In the genomic region with DNA sequence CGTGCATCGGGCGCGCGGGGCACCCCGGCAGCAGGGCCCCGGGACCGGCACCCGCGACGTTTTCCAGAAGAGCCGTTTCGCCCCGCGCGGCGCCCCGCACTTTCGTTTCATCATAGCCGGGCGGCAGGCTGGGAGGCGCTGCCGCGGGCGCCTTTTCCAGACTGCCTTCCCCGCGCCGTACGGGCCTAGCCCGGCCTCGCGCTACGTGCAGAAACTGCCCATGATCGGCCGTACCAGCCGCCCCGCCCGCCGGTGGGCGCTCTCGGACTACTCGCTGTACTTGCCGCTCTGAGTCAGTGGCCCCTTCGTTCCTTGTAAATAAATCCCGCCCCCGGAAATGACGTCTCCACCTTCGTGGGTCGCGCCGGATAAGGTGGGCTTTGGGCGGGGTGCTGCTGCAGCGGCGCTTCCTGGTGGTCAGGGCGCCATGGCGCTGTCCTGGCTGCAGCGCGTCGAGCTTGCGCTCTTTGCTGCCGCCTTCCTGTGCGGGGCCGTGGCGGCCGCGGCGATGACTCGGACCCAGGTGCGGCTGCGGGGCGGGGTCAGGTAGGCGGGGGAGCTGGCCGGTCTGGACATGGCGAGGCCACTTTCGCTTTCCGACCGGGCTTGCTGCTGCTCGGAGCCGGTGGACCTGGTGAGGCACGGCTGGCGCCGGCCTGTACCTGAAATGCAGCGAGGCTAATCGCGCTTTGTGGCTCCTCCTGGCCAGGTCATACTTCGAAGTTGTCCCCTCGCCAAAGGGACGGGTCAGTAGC, we compare ENCODE assay signal across 8 cellular contexts. TPM values are rescaled to one million over a fixed set of nuclear protein-coding genes. Genes with fewer than 3 reads are reported as not detected.
DNase-seq lines count a peak whose midpoint lies in the region; ATAC-seq and TF ChIP-seq lines count a peak whose summit lies in the region.

A gene with protein sequence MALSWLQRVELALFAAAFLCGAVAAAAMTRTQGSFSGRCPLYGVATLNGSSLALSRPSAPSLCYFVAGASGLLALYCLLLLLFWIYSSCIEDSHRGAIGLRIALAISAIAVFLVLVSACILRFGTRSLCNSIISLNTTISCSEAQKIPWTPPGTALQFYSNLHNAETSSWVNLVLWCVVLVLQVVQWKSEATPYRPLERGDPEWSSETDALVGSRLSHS (plus strand): TSS at position 398 of the 755 bp plus-strand sequence. CDS start 30 bp downstream, at position 428.

- no peaks in the 10 kb centered on the region for H3K27me3 ChIP-seq in GM23248 (replicated peaks; ENCODE audit: insufficient read depth)

- H3K27ac Mint-ChIP-seq in activated T-helper 17 cell treated with anti-CD3 and anti-CD28 coated beads, Interleukin-2, amount 50 U/mL, for 72 hours, result peak within 1 kb of the TSS; percentile 86
- H3K27ac Mint-ChIP-seq in nephron, result peak within 1 kb of the TSS; percentile 89 to 97 (median 97)
- H3K27ac Mint-ChIP-seq in stimulated activated naive CD8-positive, alpha-beta T cell treated with anti-CD3 and anti-CD28 coated beads, Interleukin-15, Interleukin-2, amounts not matched to agents 100 ng/mL and 50 ng/mL, for 24 hours, result peak within 1 kb of the TSS; percentile 92

- 0 out of 2 replicates have a peak, but pooled peaks cover 4% of the 10 kb centered on the region for H3K36me3 ChIP-seq in GM23248 (ENCODE audit: low read depth)

- no peaks in the 10 kb centered on the region for H3K9me3 ChIP-seq in GM23248 (ENCODE audit: low read depth)

- H2AFZ ChIP-seq in GM23248, result peak within 1 kb of the TSS; percentile 73

- peak; percentile 82 for ATAC-seq in activated T-helper 17 cell treated with anti-CD3 and anti-CD28 coated beads, Interleukin-2, amount 50 U/mL, for 72 hours (replicated peaks)

- peak within 1 kb of the TSS; percentile 86 for H3K4me3 Mint-ChIP-seq in activated T-helper 17 cell treated with anti-CD3 and anti-CD28 coated beads, Interleukin-2, amount 50 U/mL, for 72 hours
- H3K4me3 Mint-ChIP-seq in nephron, result peak within 1 kb of the TSS; percentile 92 to 98 (median 96)
- peak within 1 kb of the TSS; percentile 94 for H3K4me3 Mint-ChIP-seq in stimulated activated naive CD8-positive, alpha-beta T cell treated with anti-CD3 and anti-CD28 coated beads, Interleukin-15, Interleukin-2, amounts not matched to agents 100 ng/mL and 50 ng/mL, for 24 hours

- peak within 1 kb of the TSS; percentile 87 for H3K4me3 ChIP-seq in GM23248

- H3K27me3 Mint-ChIP-seq in activated T-helper 17 cell treated with anti-CD3 and anti-CD28 coated beads, Interleukin-2, amount 50 U/mL, for 72 hours, result no peaks in the 10 kb centered on the region
- no peaks in the 10 kb centered on the region for H3K27me3 Mint-ChIP-seq in nephron (ENCODE audit: low read depth)
- no peaks in the 10 kb centered on the region for H3K27me3 Mint-ChIP-seq in stimulated activated naive CD8-positive, alpha-beta T cell treated with anti-CD3 and anti-CD28 coated beads, Interleukin-15, Interleukin-2, amounts not matched to agents 100 ng/mL and 50 ng/mL, for 24 hours

- peaks cover 28% of the 10 kb centered on the region for H3F3A ChIP-seq in GM23248 (ENCODE audit: insufficient read depth)

- DNase-seq in EH (ENCODE audit: low read depth) (peak; percentile 98), GM23248 (peak; percentile 100), LHCN-M2 (ENCODE audit: low read depth) (peak; percentile 98), RPMI8226 (peak; percentile 100), fibroblast of peridontal ligament (ENCODE audit: extremely low read depth) (peak; percentile 96)

- TF ChIP-seq CTCF in nephron (IDR thresholded peaks at IDR 0.05; ENCODE audit: unreplicated experiment in 3 of 3), result no peak

- H3K9me3 Mint-ChIP-seq in activated T-helper 17 cell treated with anti-CD3 and anti-CD28 coated beads, Interleukin-2, amount 50 U/mL, for 72 hours, result no peaks in the 10 kb centered on the region
- H3K9me3 Mint-ChIP-seq in nephron, result no peaks in the 10 kb centered on the region
- no peaks in the 10 kb centered on the region for H3K9me3 Mint-ChIP-seq in stimulated activated naive CD8-positive, alpha-beta T cell treated with anti-CD3 and anti-CD28 coated beads, Interleukin-15, Interleukin-2, amounts not matched to agents 100 ng/mL and 50 ng/mL, for 24 hours

- H3K4me1 Mint-ChIP-seq in activated T-helper 17 cell treated with anti-CD3 and anti-CD28 coated beads, Interleukin-2, amount 50 U/mL, for 72 hours, result peaks cover 22% of the 10 kb centered on the region
- H3K4me1 Mint-ChIP-seq in nephron, result peaks cover 28% of the 10 kb centered on the region
- peaks cover 48% of the 10 kb centered on the region for H3K4me1 Mint-ChIP-seq in stimulated activated naive CD8-positive, alpha-beta T cell treated with anti-CD3 and anti-CD28 coated beads, Interleukin-15, Interleukin-2, amounts not matched to agents 100 ng/mL and 50 ng/mL, for 24 hours (ENCODE audit: low read depth)

- peaks cover 52% of the 10 kb centered on the region for H3K79me2 ChIP-seq in GM23248 (ENCODE audit: insufficient read depth)

- in situ Hi-C loops in GM23248 (cut with MboI), result no loop called here

- H3K9ac ChIP-seq in GM23248, result peak within 1 kb of the TSS; percentile 94

- peak within 1 kb of the TSS; percentile 82 for H3K4me2 ChIP-seq in GM23248 (ENCODE audit: unreplicated experiment)

- H4K20me1 ChIP-seq in GM23248 (ENCODE audit: insufficient read depth), result no peaks in the 10 kb centered on the region

- H3K4me1 ChIP-seq in GM23248 (ENCODE audit: insufficient read depth), result peaks cover 33% of the 10 kb centered on the region

- WGBS in GM23248 (ENCODE audit: low coverage in 1 of 2, low lambda C conversion rate in 2 of 2, missing lambda C conversion rate in 2 of 2), 2 experiments, result 1% methylated on average over 85 to 87 of the region's 88 CpGs

- peak within 1 kb of the TSS; percentile 95 for H3K27ac ChIP-seq in GM23248

- H3K9me2 ChIP-seq in GM23248 (ENCODE audit: insufficient read depth), result no peaks in the 10 kb centered on the region

- H3K36me3 Mint-ChIP-seq in activated T-helper 17 cell treated with anti-CD3 and anti-CD28 coated beads, Interleukin-2, amount 50 U/mL, for 72 hours (ENCODE audit: low read depth), result peaks cover 69% of the 10 kb centered on the region
- H3K36me3 Mint-ChIP-seq in nephron (ENCODE audit: low read depth), result peaks cover 27% of the 10 kb centered on the region
- peaks cover 48% of the 10 kb centered on the region for H3K36me3 Mint-ChIP-seq in stimulated activated naive CD8-positive, alpha-beta T cell treated with anti-CD3 and anti-CD28 coated beads, Interleukin-15, Interleukin-2, amounts not matched to agents 100 ng/mL and 50 ng/mL, for 24 hours (ENCODE audit: low read depth)

RNA-seq across cellular contexts. Expression of the gene that starts here (rescaled TPM):
- 73.3 and 151 TPM in 2 replicates for total RNA-seq in GM23248 (2014; rRNA removed; shearing (Covaris generic))
- polyA plus RNA-seq in GM23248 (2016; fragmentation: Nextera tagmentation; extraction: Ambion mirVana), result 140 and 150 TPM in 2 replicates
- total RNA-seq in LHCN-M2 (2014; rRNA removed), result 53.6 and 78.5 TPM in 2 replicates
- 75.7 TPM for polyA plus RNA-seq in LHCN-M2 (2012)
- total RNA-seq in activated T-helper 17 cell treated with anti-CD3 and anti-CD28 coated beads, Interleukin-2, amount 50 U/mL, for 72 hours, result 10 to 100 TPM; 18.6 to 20.9 TPM

Comparison
In these comparisons a context has a peak if more than half of its experiments do, and no peak if none do; other contexts are left out.
1. Peak in every context shown above with its lines: DNase-seq, ATAC-seq, H3K4me3 ChIP-seq and H3K27ac ChIP-seq.